In genomic region chr11:67607507-67607906, GRCh38 we compare ENCODE assay signal across 8 cellular contexts. TPM values are rescaled to one million over a fixed set of nuclear protein-coding genes. Genes with fewer than 3 reads are reported as not detected.
A peak's percentile ranks its signal among the peaks of the same experiment; 100 is the strongest.
DNase-seq lines count a peak whose midpoint lies in the region; ATAC-seq and TF ChIP-seq lines count a peak whose summit lies in the region.

No MANE protein-coding gene starts in this region.

- H3K4me1 ChIP-seq in HUES64 (ENCODE audit: insufficient read depth, low read length) (peaks cover 26% of the 10 kb centered on the region), muscle layer of colon (ENCODE audit: insufficient read depth, low read length) (peaks cover 11% of the 10 kb centered on the region)

- H3K4me1 Mint-ChIP-seq in central memory CD8-positive, alpha-beta T cell = no peaks in the 10 kb centered on the region

- H3K36me3 ChIP-seq in HUES64 (ENCODE audit: insufficient read depth, low read length) (peaks cover 40% of the 10 kb centered on the region), muscle layer of colon (ENCODE audit: insufficient read depth, low read length) (peaks cover 34% of the 10 kb centered on the region)

- peak overlapping the region; percentile 76 for H3K27ac Mint-ChIP-seq in central memory CD8-positive, alpha-beta T cell (ENCODE audit: low read depth)

- no peak for TF ChIP-seq CTCF in 22Rv1 (IDR thresholded peaks at IDR 0.05)

- H3K27me3 ChIP-seq in HUES64 (ENCODE audit: insufficient read depth, low read length) (no peaks in the 10 kb centered on the region), muscle layer of colon (ENCODE audit: control insufficient read depth in 1 of 2, insufficient read depth in 2 of 2, low read length in 2 of 2) (no peaks in the 10 kb centered on the region)

- peak overlapping the region; percentile 80 for H3K4me3 Mint-ChIP-seq in central memory CD8-positive, alpha-beta T cell

- DNase-seq in central memory CD8-positive, alpha-beta T cell (ENCODE audit: low spot score in 2 of 2) = no peak
- DNase-seq in NCI-H1092 treated with DMSO at 0.1 percent for 48 hours (lab: John Stamatoyannopoulos, UW) (no peak), NCI-H82 (lab: John Stamatoyannopoulos, UW) (no peak), 8988T (no peak)
- DNase-seq in stimulated activated CD4-positive, alpha-beta T cell treated with anti-CD3 and anti-CD28 coated beads, Interleukin-15, amount 100 ng/mL, for 24 hours = no peak

- H3K27me3 Mint-ChIP-seq in central memory CD8-positive, alpha-beta T cell = peaks cover 8% of the 10 kb centered on the region

- H3K9me3 ChIP-seq in HUES64 (ENCODE audit: insufficient read depth, low read depth, low read length) (0 out of 2 replicates have a peak, but pooled peaks cover 3% of the 10 kb centered on the region), muscle layer of colon (ENCODE audit: low read length) (no peaks in the 10 kb centered on the region)

- H3K27ac ChIP-seq in 22Rv1 (peak overlapping the region; percentile 60), HUES64 (ENCODE audit: low read depth, low read length) (no peak overlapping the region), muscle layer of colon (ENCODE audit: low read depth, low read length) (peak overlapping the region; percentile 83)

- H3K9ac ChIP-seq in HUES64 (ENCODE audit: low read depth, low read length) (peak overlapping the region; percentile 62), muscle layer of colon (ENCODE audit: low read length) (peak overlapping the region; percentile 73)

- peaks cover 22% of the 10 kb centered on the region for H3K36me3 Mint-ChIP-seq in central memory CD8-positive, alpha-beta T cell (ENCODE audit: insufficient read depth)

- no peaks in the 10 kb centered on the region for H3K9me3 Mint-ChIP-seq in central memory CD8-positive, alpha-beta T cell

- no peak for ATAC-seq in central memory CD8-positive, alpha-beta T cell (replicated peaks; ENCODE audit: extremely low read depth, poor library complexity, severe bottlenecking)

- whole genome bisulfite sequencing in HUES64 = 69% methylated on average over 9 of the region's 9 CpGs

- H3K4me3 ChIP-seq in HUES64 (ENCODE audit: low read length) (peak overlapping the region; percentile 86), muscle layer of colon (ENCODE audit: low read depth in 1 of 2, low read length in 2 of 2) (peak overlapping the region; percentile 88 to 95)

RNA-seq across cellular contexts. Expression of gene NDUFV1, which starts 0.8 kb away (rescaled TPM):
- 76.7 TPM for polyA plus RNA-seq in HUES64 (2013, experiment 1 of 2)
- polyA plus RNA-seq in HUES64 (2013, experiment 2 of 2) = 75.6 TPM

RNA-seq across cellular contexts. Expression of gene NUDT8, which starts 22.2 kb away (rescaled TPM):
- polyA plus RNA-seq in HUES64 (2013, experiment 1 of 2) = 14.7 TPM
- polyA plus RNA-seq in HUES64 (2013, experiment 2 of 2) = 11.6 TPM

RNA-seq across cellular contexts. Expression of gene GSTP1, which starts 23.9 kb away (rescaled TPM):
- 955 TPM for polyA plus RNA-seq in HUES64 (2013, experiment 1 of 2)
- polyA plus RNA-seq in HUES64 (2013, experiment 2 of 2) = 967 TPM

RNA-seq across cellular contexts. Expression of gene TBX10, which starts 32.1 kb away (rescaled TPM):
- polyA plus RNA-seq in HUES64 (2013, experiment 1 of 2) = not detected
- polyA plus RNA-seq in HUES64 (2013, experiment 2 of 2) = not detected

RNA-seq across cellular contexts. Expression of gene ACY3, which starts 43.0 kb away (rescaled TPM):
- not detected for polyA plus RNA-seq in HUES64 (2013, experiment 1 of 2)
- polyA plus RNA-seq in HUES64 (2013, experiment 2 of 2) = not detected
